ENCODE assay signal across 22 cellular contexts in the genomic region with DNA sequence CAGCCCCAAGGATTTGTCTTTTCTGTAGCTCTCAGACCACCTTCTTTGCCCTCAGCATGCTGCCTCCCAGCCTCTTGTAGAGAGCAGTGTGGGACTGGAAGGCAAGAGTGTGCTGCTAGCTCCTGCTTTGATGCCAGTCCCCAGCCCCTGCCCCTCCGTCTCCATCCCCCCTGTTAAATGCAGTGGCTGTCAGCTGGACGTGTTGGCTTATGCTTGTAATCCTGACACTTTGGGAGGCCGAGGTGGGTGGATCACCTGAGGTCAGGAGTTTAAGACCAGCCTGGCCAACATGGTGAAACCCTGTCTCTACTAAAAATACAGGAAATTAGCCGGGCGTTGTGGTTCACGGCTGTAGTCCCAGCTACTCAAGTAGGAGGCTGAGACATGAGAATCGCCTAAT.
"Had no signal": no experiment of that assay in that cellular context is flagged by ENCODE, and none has a peak within 500 bp of the region (broad histone marks: within the 10 kb centered on the region; RNA-seq: fewer than 3 reads in every experiment).

No MANE protein-coding gene starts in this region.

- H3K4me3 ChIP-seq: dorsolateral prefrontal cortex, mucosa of descending colon, pancreas, sigmoid colon, stomach, tibial artery had no signal

- H3K4me1 ChIP-seq: pancreas had no signal

- H3K27ac ChIP-seq: pancreas, sigmoid colon, stomach, tibial artery had no signal

- ATAC-seq: left colon; mucosa of descending colon; pancreas; stimulated activated memory B cell treated with anti-CD40 and anti-IgM and Interleukin-4, amounts not matched to agents 10 μg/mL and 1 μg/mL and 100 μg/mL, for 72 hours had no signal

- H3K27ac Mint-ChIP-seq: mesothelial cell of epicardium; naive B cell; progenitor cell of endocrine pancreas; stimulated activated memory B cell treated with anti-CD40 and anti-IgM and Interleukin-4, amounts not matched to agents 10 μg/mL and 1 μg/mL and 100 μg/mL, for 72 hours; type B pancreatic cell had no signal

- H3K9me3 ChIP-seq: mucosa of descending colon, pancreas, sigmoid colon, stomach, tibial artery had no signal

- DNase-seq: central memory CD4-positive, alpha-beta T cell; dorsolateral prefrontal cortex; effector CD4-positive, alpha-beta T cell; hypothalamus; immature natural killer cell; islet precursor cell; kidney glomerular epithelial cell; left colon; mesenchymal stem cell; mucosa of descending colon; naive B cell; occipital lobe; pancreas; sigmoid colon; stimulated activated CD4-positive, alpha-beta T cell treated with anti-CD3 and anti-CD28 coated beads, Interleukin-2, amount 100 ng/mL, for 24 hours; stimulated activated CD4-positive, alpha-beta T cell treated with anti-CD3 and anti-CD28 coated beads, Interleukin-4, amount 100 ng/mL, for 24 hours; stomach; tibial artery had no signal

- H3K4me1 Mint-ChIP-seq: mesothelial cell of epicardium had no signal

- H3K9me3 Mint-ChIP-seq: immature natural killer cell; mesothelial cell of epicardium; naive B cell; stimulated activated memory B cell treated with anti-CD40 and anti-IgM and Interleukin-4, amounts not matched to agents 10 μg/mL and 1 μg/mL and 100 μg/mL, for 72 hours; type B pancreatic cell had no signal

- H3K27me3 ChIP-seq: dorsolateral prefrontal cortex, pancreas, sigmoid colon, stomach, tibial artery had no signal

- H3K4me3 Mint-ChIP-seq: immature natural killer cell; mesothelial cell of epicardium; naive B cell; stimulated activated memory B cell treated with anti-CD40 and anti-IgM and Interleukin-4, amounts not matched to agents 10 μg/mL and 1 μg/mL and 100 μg/mL, for 72 hours; type B pancreatic cell had no signal

- H3K27me3 Mint-ChIP-seq: naive B cell; progenitor cell of endocrine pancreas; stimulated activated memory B cell treated with anti-CD40 and anti-IgM and Interleukin-4, amounts not matched to agents 10 μg/mL and 1 μg/mL and 100 μg/mL, for 72 hours; type B pancreatic cell had no signal
